Comparison of ENCODE assay signal across 23 cellular contexts in genomic region chr17:259341-259976, GRCh38.
DNase-seq lines count a peak whose midpoint lies in the region; ATAC-seq and TF ChIP-seq lines count a peak whose summit lies in the region.
"Had no signal": no experiment of that assay in that cellular context is flagged by ENCODE, and none has a peak within 500 bp of the region (broad histone marks: within the 10 kb centered on the region; RNA-seq: fewer than 3 reads in every experiment).

No MANE protein-coding gene starts in this region.

- H3K27me3 Mint-ChIP-seq in chondrocyte (ENCODE audit: low read depth), result peaks cover 13% of the 10 kb centered on the region
- H3K27me3 Mint-ChIP-seq: activated CD4-positive, alpha-beta T cell treated with anti-CD3 and anti-CD28 coated beads, Interleukin-2, amount 10 ng/mL, durations not matched to agents 24 days and 14 days had no signal

- H3K79me2 ChIP-seq in mesendoderm (ENCODE audit: control insufficient read depth, insufficient read depth, low read length), result no peaks in the 10 kb centered on the region

- no peak overlapping the region for H2BK5ac ChIP-seq in mesendoderm (ENCODE audit: low read length)

- no peak overlapping the region for H4K8ac ChIP-seq in mesendoderm (ENCODE audit: low read depth, low read length)

- no peak for TF ChIP-seq CTCF in right atrium auricular region (IDR thresholded peaks at IDR 0.05)
- TF ChIP-seq CTCF in chondrocyte (IDR thresholded peaks at IDR 0.05), result no peak

- H3K36me3 ChIP-seq in right atrium auricular region (no peaks in the 10 kb centered on the region), mesendoderm (ENCODE audit: control insufficient read depth, insufficient read depth, low read length) (no peaks in the 10 kb centered on the region)

- H3K27ac ChIP-seq in right atrium auricular region, result peak overlapping the region in 1 of 2 donors; percentile 68
- H3K27ac ChIP-seq in mesendoderm (ENCODE audit: low read depth, low read length), result no peak overlapping the region
- H3K27ac ChIP-seq: foreskin keratinocyte, neutrophil, upper lobe of left lung had no signal

- H3K4me3 ChIP-seq in right atrium auricular region (peak overlapping the region in 1 of 2 donors; percentile 2), mesendoderm (ENCODE audit: low read length) (no peak overlapping the region)
- H3K4me3 ChIP-seq: smooth muscle cell, upper lobe of left lung had no signal

- H2AK5ac ChIP-seq in mesendoderm (ENCODE audit: low read length), result no peak overlapping the region

- no peak for ATAC-seq in HG02840 (IDR thresholded peaks at IDR 0.05; ENCODE audit: low FRiP score, unreplicated experiment)
- ATAC-seq: foreskin keratinocyte had no signal

- no peak overlapping the region for H3K4me3 Mint-ChIP-seq in chondrocyte (ENCODE audit: unreplicated experiment)
- H3K4me3 Mint-ChIP-seq: activated CD4-positive, alpha-beta T cell treated with anti-CD3 and anti-CD28 coated beads, Interleukin-2, amount 10 ng/mL, durations not matched to agents 24 days and 14 days; activated naive CD8-positive, alpha-beta T cell treated with anti-CD3 and anti-CD28 coated beads for 36 hours; mesothelial cell of epicardium had no signal

- H4K5ac ChIP-seq in mesendoderm (ENCODE audit: low read length), result no peak overlapping the region

- no peaks in the 10 kb centered on the region for H3K79me1 ChIP-seq in mesendoderm (ENCODE audit: low read length)

- no peak overlapping the region for H3K23ac ChIP-seq in mesendoderm (ENCODE audit: low read length)

- DNase-seq in cardiac septum (ENCODE audit: low spot score) (peak; percentile 36), right atrium auricular region (ENCODE audit: low spot score) (no peak), chondrocyte (ENCODE audit: low spot score) (peak; percentile 46), mesendoderm (peak; percentile 49), ureter (ENCODE audit: low spot score) (peak; percentile 32), NCI-H526 (lab: John Stamatoyannopoulos, UW) (no peak), NCI-H2196 treated with DMSO at 0.1 percent for 48 hours (lab: John Stamatoyannopoulos, UW; ENCODE audit: unreplicated experiment) (no peak)
- DNase-seq: activated CD4-positive, alpha-beta T cell treated with anti-CD3 and anti-CD28 coated beads, Interleukin-2, amount 10 ng/mL, durations not matched to agents 24 days and 14 days; activated naive CD8-positive, alpha-beta T cell treated with anti-CD3 and anti-CD28 coated beads for 36 hours; activated T-cell treated with anti-CD3 and anti-CD28 coated beads, Interleukin-2, amount 50 U/mL, for 1 hour; central memory CD4-positive, alpha-beta T cell; foreskin keratinocyte; KBM-7; NCI-H1417 treated with DMSO at 0.1 percent for 48 hours; NCI-H345; stimulated activated naive CD4-positive, alpha-beta T cell; T-helper 9 cell had no signal

- peaks cover 15% of the 10 kb centered on the region for H3K36me3 Mint-ChIP-seq in chondrocyte (ENCODE audit: low read depth)
- H3K36me3 Mint-ChIP-seq: activated naive CD8-positive, alpha-beta T cell treated with anti-CD3 and anti-CD28 coated beads for 36 hours had no signal

- H3K27me3 ChIP-seq in right atrium auricular region (no peaks in the 10 kb centered on the region), mesendoderm (ENCODE audit: insufficient read depth, low read length, poor library complexity) (no peaks in the 10 kb centered on the region)
- H3K27me3 ChIP-seq: foreskin keratinocyte, upper lobe of left lung had no signal

- H3K4me1 Mint-ChIP-seq in chondrocyte (ENCODE audit: low read depth), result no peaks in the 10 kb centered on the region
- H3K4me1 Mint-ChIP-seq: activated CD4-positive, alpha-beta T cell treated with anti-CD3 and anti-CD28 coated beads, Interleukin-2, amount 10 ng/mL, durations not matched to agents 24 days and 14 days had no signal

- H3K27ac Mint-ChIP-seq in chondrocyte (ENCODE audit: unreplicated experiment), result no peak overlapping the region
- H3K27ac Mint-ChIP-seq: activated CD4-positive, alpha-beta T cell treated with anti-CD3 and anti-CD28 coated beads, Interleukin-2, amount 10 ng/mL, durations not matched to agents 24 days and 14 days; activated naive CD8-positive, alpha-beta T cell treated with anti-CD3 and anti-CD28 coated beads for 36 hours; mesothelial cell of epicardium had no signal

- no CpG with 5 or more reads among the region's 22 CpGs for WGBS in mesendoderm (ENCODE audit: extremely low coverage, insufficient coverage, low lambda C conversion rate)

- intact Hi-C loops in cardiac septum (cut with DNase I), result no loop called here

- no peak overlapping the region for H3K4ac ChIP-seq in mesendoderm (ENCODE audit: low read depth, low read length)

- H3K4me1 ChIP-seq in right atrium auricular region (peaks cover 0 to 16% of the 10 kb centered on the region in 2 donors), mesendoderm (ENCODE audit: control insufficient read depth, low read depth, low read length) (peaks cover 2% of the 10 kb centered on the region)
- H3K4me1 ChIP-seq: Caco-2, foreskin keratinocyte had no signal

- no peak overlapping the region for H3K9ac ChIP-seq in mesendoderm (ENCODE audit: low read length)

- H3K4me2 ChIP-seq in mesendoderm (ENCODE audit: low read length), result no peak overlapping the region
- H3K4me2 ChIP-seq: smooth muscle cell had no signal

- no peak overlapping the region for H3K56ac ChIP-seq in mesendoderm (ENCODE audit: low read length)

- no peak overlapping the region for H2BK15ac ChIP-seq in mesendoderm (replicated peaks; ENCODE audit: low read depth)

- H3K9me3 ChIP-seq in right atrium auricular region, result no peaks in the 10 kb centered on the region
- H3K9me3 ChIP-seq: Caco-2, neutrophil, upper lobe of left lung had no signal

- H2BK120ac ChIP-seq in mesendoderm (ENCODE audit: low read depth, low read length), result no peak overlapping the region

- H3K9me3 Mint-ChIP-seq in chondrocyte (ENCODE audit: low read depth), result peaks cover 12% of the 10 kb centered on the region
- H3K9me3 Mint-ChIP-seq: activated CD4-positive, alpha-beta T cell treated with anti-CD3 and anti-CD28 coated beads, Interleukin-2, amount 10 ng/mL, durations not matched to agents 24 days and 14 days; activated naive CD8-positive, alpha-beta T cell treated with anti-CD3 and anti-CD28 coated beads for 36 hours had no signal

- no peak overlapping the region for H3K18ac ChIP-seq in mesendoderm (ENCODE audit: low read length)

Comparison
In these comparisons a context has a peak if more than half of its experiments do, and no peak if none do; other contexts are left out.
1. DNase-seq: peak in cardiac septum (single experiment), chondrocyte (single experiment), mesendoderm (single experiment) and ureter (single experiment); none in right atrium auricular region (single experiment), NCI-H526 (0 of 2) and NCI-H2196 treated with DMSO at 0.1 percent for 48 hours (single experiment).